1 cellular context compared by ENCODE assay signal in genomic region chr17:55730380-55730779, GRCh38.
TF ChIP-seq lines count a peak whose summit lies in the region.

No MANE protein-coding gene starts in this region.

TF ChIP-seq in HepG2, 621 proteins besides CTCF, POLR2A, EP300 and RAD21:
- TF ChIP-seq ZZZ3 (CRISPR knock-in tag; IDR thresholded peaks at IDR 0.05; ENCODE audit: borderline replicate concordance) (no peak), ZNF383 (CRISPR knock-in tag; IDR thresholded peaks at IDR 0.05; ENCODE audit: borderline replicate concordance) (no peak), GTF3A (CRISPR knock-in tag; conservative IDR thresholded peaks at IDR 0.05) (no peak), MIER2 (CRISPR knock-in tag; IDR thresholded peaks at IDR 0.05) (no peak), MED1 (CRISPR knock-in tag; IDR thresholded peaks at IDR 0.05) (no peak), JARID2 (CRISPR knock-in tag; IDR thresholded peaks at IDR 0.05; ENCODE audit: insufficient replicate concordance) (no peak), ZNF691 (CRISPR knock-in tag; IDR thresholded peaks at IDR 0.05; ENCODE audit: borderline replicate concordance, low read depth) (no peak), KLF16 (CRISPR knock-in tag; IDR thresholded peaks at IDR 0.05) (no peak), ZNF138 (CRISPR knock-in tag; IDR thresholded peaks at IDR 0.05; ENCODE audit: low read depth) (no peak), SMC3 (IDR thresholded peaks at IDR 0.05; ENCODE audit: low read length) (no peak), U2AF2 (IDR thresholded peaks at IDR 0.05; ENCODE audit: low read depth, low read length) (no peak)
